1 cellular context compared by ENCODE assay signal in genomic region chr20:15658295-15658694, GRCh38.
TF ChIP-seq lines count a peak whose summit lies in the region.

No MANE protein-coding gene starts in this region.

TF ChIP-seq in H1, 55 proteins besides CTCF, POLR2A, EP300 and RAD21:
- TF ChIP-seq, protein P1, sequence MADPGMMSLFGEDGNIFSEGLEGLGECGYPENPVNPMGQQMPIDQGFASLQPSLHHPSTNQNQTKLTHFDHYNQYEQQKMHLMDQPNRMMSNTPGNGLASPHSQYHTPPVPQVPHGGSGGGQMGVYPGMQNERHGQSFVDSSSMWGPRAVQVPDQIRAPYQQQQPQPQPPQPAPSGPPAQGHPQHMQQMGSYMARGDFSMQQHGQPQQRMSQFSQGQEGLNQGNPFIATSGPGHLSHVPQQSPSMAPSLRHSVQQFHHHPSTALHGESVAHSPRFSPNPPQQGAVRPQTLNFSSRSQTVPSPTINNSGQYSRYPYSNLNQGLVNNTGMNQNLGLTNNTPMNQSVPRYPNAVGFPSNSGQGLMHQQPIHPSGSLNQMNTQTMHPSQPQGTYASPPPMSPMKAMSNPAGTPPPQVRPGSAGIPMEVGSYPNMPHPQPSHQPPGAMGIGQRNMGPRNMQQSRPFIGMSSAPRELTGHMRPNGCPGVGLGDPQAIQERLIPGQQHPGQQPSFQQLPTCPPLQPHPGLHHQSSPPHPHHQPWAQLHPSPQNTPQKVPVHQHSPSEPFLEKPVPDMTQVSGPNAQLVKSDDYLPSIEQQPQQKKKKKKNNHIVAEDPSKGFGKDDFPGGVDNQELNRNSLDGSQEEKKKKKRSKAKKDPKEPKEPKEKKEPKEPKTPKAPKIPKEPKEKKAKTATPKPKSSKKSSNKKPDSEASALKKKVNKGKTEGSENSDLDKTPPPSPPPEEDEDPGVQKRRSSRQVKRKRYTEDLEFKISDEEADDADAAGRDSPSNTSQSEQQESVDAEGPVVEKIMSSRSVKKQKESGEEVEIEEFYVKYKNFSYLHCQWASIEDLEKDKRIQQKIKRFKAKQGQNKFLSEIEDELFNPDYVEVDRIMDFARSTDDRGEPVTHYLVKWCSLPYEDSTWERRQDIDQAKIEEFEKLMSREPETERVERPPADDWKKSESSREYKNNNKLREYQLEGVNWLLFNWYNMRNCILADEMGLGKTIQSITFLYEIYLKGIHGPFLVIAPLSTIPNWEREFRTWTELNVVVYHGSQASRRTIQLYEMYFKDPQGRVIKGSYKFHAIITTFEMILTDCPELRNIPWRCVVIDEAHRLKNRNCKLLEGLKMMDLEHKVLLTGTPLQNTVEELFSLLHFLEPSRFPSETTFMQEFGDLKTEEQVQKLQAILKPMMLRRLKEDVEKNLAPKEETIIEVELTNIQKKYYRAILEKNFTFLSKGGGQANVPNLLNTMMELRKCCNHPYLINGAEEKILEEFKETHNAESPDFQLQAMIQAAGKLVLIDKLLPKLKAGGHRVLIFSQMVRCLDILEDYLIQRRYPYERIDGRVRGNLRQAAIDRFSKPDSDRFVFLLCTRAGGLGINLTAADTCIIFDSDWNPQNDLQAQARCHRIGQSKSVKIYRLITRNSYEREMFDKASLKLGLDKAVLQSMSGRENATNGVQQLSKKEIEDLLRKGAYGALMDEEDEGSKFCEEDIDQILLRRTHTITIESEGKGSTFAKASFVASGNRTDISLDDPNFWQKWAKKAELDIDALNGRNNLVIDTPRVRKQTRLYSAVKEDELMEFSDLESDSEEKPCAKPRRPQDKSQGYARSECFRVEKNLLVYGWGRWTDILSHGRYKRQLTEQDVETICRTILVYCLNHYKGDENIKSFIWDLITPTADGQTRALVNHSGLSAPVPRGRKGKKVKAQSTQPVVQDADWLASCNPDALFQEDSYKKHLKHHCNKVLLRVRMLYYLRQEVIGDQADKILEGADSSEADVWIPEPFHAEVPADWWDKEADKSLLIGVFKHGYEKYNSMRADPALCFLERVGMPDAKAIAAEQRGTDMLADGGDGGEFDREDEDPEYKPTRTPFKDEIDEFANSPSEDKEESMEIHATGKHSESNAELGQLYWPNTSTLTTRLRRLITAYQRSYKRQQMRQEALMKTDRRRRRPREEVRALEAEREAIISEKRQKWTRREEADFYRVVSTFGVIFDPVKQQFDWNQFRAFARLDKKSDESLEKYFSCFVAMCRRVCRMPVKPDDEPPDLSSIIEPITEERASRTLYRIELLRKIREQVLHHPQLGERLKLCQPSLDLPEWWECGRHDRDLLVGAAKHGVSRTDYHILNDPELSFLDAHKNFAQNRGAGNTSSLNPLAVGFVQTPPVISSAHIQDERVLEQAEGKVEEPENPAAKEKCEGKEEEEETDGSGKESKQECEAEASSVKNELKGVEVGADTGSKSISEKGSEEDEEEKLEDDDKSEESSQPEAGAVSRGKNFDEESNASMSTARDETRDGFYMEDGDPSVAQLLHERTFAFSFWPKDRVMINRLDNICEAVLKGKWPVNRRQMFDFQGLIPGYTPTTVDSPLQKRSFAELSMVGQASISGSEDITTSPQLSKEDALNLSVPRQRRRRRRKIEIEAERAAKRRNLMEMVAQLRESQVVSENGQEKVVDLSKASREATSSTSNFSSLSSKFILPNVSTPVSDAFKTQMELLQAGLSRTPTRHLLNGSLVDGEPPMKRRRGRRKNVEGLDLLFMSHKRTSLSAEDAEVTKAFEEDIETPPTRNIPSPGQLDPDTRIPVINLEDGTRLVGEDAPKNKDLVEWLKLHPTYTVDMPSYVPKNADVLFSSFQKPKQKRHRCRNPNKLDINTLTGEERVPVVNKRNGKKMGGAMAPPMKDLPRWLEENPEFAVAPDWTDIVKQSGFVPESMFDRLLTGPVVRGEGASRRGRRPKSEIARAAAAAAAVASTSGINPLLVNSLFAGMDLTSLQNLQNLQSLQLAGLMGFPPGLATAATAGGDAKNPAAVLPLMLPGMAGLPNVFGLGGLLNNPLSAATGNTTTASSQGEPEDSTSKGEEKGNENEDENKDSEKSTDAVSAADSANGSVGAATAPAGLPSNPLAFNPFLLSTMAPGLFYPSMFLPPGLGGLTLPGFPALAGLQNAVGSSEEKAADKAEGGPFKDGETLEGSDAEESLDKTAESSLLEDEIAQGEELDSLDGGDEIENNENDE (IDR thresholded peaks at IDR 0.05; ENCODE audit: insufficient replicate concordance, low read length), result no peak
- TF ChIP-seq RXRA (IDR thresholded peaks at IDR 0.05; ENCODE audit: insufficient read depth, low read depth, low read length) (no peak), HDAC2 (IDR thresholded peaks at IDR 0.05; ENCODE audit: borderline replicate concordance in 1 of 2, low read depth in 2 of 2, low read length in 2 of 2) (no peak), CHD1 (IDR thresholded peaks at IDR 0.05; ENCODE audit: low read depth, low read length) (no peak), TBP (IDR thresholded peaks at IDR 0.05; ENCODE audit: low read depth, low read length) (no peak), SIX5 (IDR thresholded peaks at IDR 0.05; ENCODE audit: low read depth, low read length) (no peak), TAF7 (optimal IDR thresholded peaks at IDR 0.05; ENCODE audit: borderline replicate concordance, low read depth, low read length) (no peak)
